In the genomic region with DNA sequence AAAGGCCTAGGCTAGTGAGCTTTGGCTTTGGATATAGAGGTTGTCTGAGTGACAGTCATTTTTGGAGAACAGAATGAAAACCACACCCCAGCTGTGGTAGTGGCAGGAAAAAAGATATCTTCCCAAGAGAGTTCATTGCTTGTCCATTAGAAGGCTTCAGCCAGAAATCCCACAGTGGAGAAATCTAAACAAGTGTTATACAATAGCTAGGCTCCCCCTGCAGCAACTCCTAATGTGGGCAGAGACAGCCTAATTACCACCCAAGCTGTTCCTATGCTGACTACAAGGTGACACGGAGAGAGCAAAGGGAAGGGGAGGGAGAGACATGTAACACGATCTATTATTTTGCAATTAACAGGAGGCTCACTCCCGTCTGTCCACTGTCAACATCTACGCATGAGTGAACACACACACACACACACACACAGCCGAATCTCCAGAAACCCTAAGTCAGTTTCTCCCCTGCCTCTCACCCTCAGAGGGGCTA, we compare ENCODE assay signal across 9 cellular contexts.
DNase-seq lines count a peak whose midpoint lies in the region; ATAC-seq and TF ChIP-seq lines count a peak whose summit lies in the region.
"Had no signal": no experiment of that assay in that cellular context is flagged by ENCODE, and none has a peak within 500 bp of the region (broad histone marks: within the 10 kb centered on the region; RNA-seq: fewer than 3 reads in every experiment).

No MANE protein-coding gene starts in this region.

- DNase-seq in HT1080 (ENCODE audit: low read depth) = peak; percentile 7
- DNase-seq in NCI-H526 treated with DMSO at 0.1 percent for 48 hours (lab: John Stamatoyannopoulos, UW) = peak; percentile 13
- DNase-seq in epithelial cell of esophagus (ENCODE audit: low read depth) = peak; percentile 70
- DNase-seq in renal cortical epithelial cell (ENCODE audit: low read depth) = peak; percentile 89
- DNase-seq: activated CD8-positive, alpha-beta memory T cell treated with anti-CD3 and anti-CD28 coated beads, Interleukin-2, amount 10 ng/mL, durations not matched to agents 7 days and 5 days; Kasumi-1 had no signal

- H3K4me3 ChIP-seq in epithelial cell of esophagus (ENCODE audit: low read length) = no peak overlapping the region

- TF ChIP-seq CTCF in epithelial cell of esophagus (IDR thresholded peaks at IDR 0.05; ENCODE audit: insufficient read depth, low read depth, low read length, missing control alignments) = no peak

- ATAC-seq in GM19035 (IDR thresholded peaks at IDR 0.05; ENCODE audit: unreplicated experiment) (no peak), HG03196 (IDR thresholded peaks at IDR 0.05; ENCODE audit: unreplicated experiment) (no peak), HG02763 (IDR thresholded peaks at IDR 0.05; ENCODE audit: unreplicated experiment) (no peak)
- ATAC-seq: activated CD8-positive, alpha-beta memory T cell treated with anti-CD3 and anti-CD28 coated beads, Interleukin-2, amount 10 ng/mL, durations not matched to agents 7 days and 5 days had no signal

Comparison
In these comparisons a context has a peak if more than half of its experiments do, and no peak if none do; other contexts are left out.
1. DNase-seq: peak in every context shown above with its lines; median percentile 89 in renal cortical epithelial cell; 70 in epithelial cell of esophagus; 13 in NCI-H526 treated with DMSO at 0.1 percent for 48 hours; 7 in HT1080.